ENCODE assay signal across 1 cellular context in genomic region chr15:66167854-66168253, GRCh38.
TF ChIP-seq lines count a peak whose summit lies in the region.

No MANE protein-coding gene starts in this region.

TF ChIP-seq in HEK293, 187 proteins besides CTCF, POLR2A, EP300 and RAD21 (continued from another document):
- TF ChIP-seq PRDM2 (tag by site-specific recombination; IDR thresholded peaks at IDR 0.05; ENCODE audit: borderline replicate concordance): no peak
- TF ChIP-seq PRDM1 (tag by site-specific recombination; IDR thresholded peaks at IDR 0.05): no peak
- TF ChIP-seq MYNN (tag by site-specific recombination; IDR thresholded peaks at IDR 0.05; ENCODE audit: borderline replicate concordance): no peak
- TF ChIP-seq ZNF362 (tag by site-specific recombination; IDR thresholded peaks at IDR 0.05): no peak
- no peak for TF ChIP-seq ZNF426 (tag by site-specific recombination; IDR thresholded peaks at IDR 0.05)
- TF ChIP-seq ZBTB20 (tag by site-specific recombination; IDR thresholded peaks at IDR 0.05): no peak
